ENCODE assay signal across 9 cellular contexts in genomic region chr17:27323538-27324212, GRCh38. TPM values are rescaled to one million over a fixed set of nuclear protein-coding genes. Genes with fewer than 3 reads are reported as not detected.
DNase-seq lines count a peak whose midpoint lies in the region; ATAC-seq and TF ChIP-seq lines count a peak whose summit lies in the region.
"Had no signal": no experiment of that assay in that cellular context is flagged by ENCODE, and none has a peak within 500 bp of the region (broad histone marks: within the 10 kb centered on the region; RNA-seq: fewer than 3 reads in every experiment).

No MANE protein-coding gene starts in this region.

- TF ChIP-seq CTCF in Caco-2 (IDR thresholded peaks at IDR 0.05; ENCODE audit: insufficient read depth in 1 of 2, low read depth in 1 of 2, low read length in 1 of 2, severe bottlenecking in 1 of 2, unreplicated experiment in 1 of 2) (no peak), nephron (IDR thresholded peaks at IDR 0.05; ENCODE audit: unreplicated experiment in 3 of 3) (no peak)

- CTCF ChIA-PET in Caco-2 (lab: Charles Lee): interaction anchor here (0.6 to 1.5 kb wide), 4 partner anchors 9 to 87 kb away, joined by 3 to 6 read pairs (median 3); partner anchors contain the start of gene WSB1

- intact Hi-C loops in Caco-2 (cut with micrococcal nuclease; ENCODE audit: unreplicated experiment): loop anchor here (1.0 kb wide), 1 partner anchor 9 kb away; no protein-coding TSS in a partner anchor

- peak; percentile 40 to 71 for DNase-seq in Caco-2
- peak; percentile 3 for DNase-seq in NCI-H2227 treated with DMSO at 0.1 percent for 48 hours (lab: John Stamatoyannopoulos, UW)
- no peak for DNase-seq in epithelial cell of prostate (ENCODE audit: low read depth, low spot score)
- no peak for DNase-seq in activated gamma-delta T cell (lab: John Stamatoyannopoulos, UW)
- no peak for DNase-seq in stimulated activated naive CD8-positive, alpha-beta T cell treated with anti-CD3 and anti-CD28 coated beads, Interleukin-15, Interleukin-2, amounts not matched to agents 100 U/mL and 50 U/mL, for 24 hours
- no peak for DNase-seq in stimulated activated CD4-positive, alpha-beta T cell treated with anti-CD3 and anti-CD28 coated beads, Interleukin-1b, Interleukin-23, amount 100 ng/mL, for 48 hours

- H3K36me3 Mint-ChIP-seq in Caco-2 (ENCODE audit: insufficient read depth, unreplicated experiment) (peaks cover 11% of the 10 kb centered on the region), nephron (ENCODE audit: low read depth) (peaks cover 16% of the 10 kb centered on the region)
- H3K36me3 Mint-ChIP-seq: memory B cell had no signal

- H3K27me3 ChIP-seq in Caco-2 (replicated peaks; ENCODE audit: control insufficient read depth, insufficient read depth, low read length): no peaks in the 10 kb centered on the region

- H3K4me3 Mint-ChIP-seq in Caco-2 (ENCODE audit: unreplicated experiment) (no peak overlapping the region), nephron (no peak overlapping the region)
- H3K4me3 Mint-ChIP-seq: memory B cell had no signal

- no peaks in the 10 kb centered on the region for H3K36me3 ChIP-seq in Caco-2 (ENCODE audit: control insufficient read depth, insufficient read depth, low read length)

- H3K27me3 Mint-ChIP-seq in Caco-2 (ENCODE audit: insufficient read depth, unreplicated experiment): no peaks in the 10 kb centered on the region
- no peaks in the 10 kb centered on the region for H3K27me3 Mint-ChIP-seq in nephron (ENCODE audit: low read depth)

- H3K9me3 Mint-ChIP-seq in Caco-2 (ENCODE audit: unreplicated experiment) (no peaks in the 10 kb centered on the region), nephron (no peaks in the 10 kb centered on the region)
- H3K9me3 Mint-ChIP-seq: memory B cell had no signal

- no peaks in the 10 kb centered on the region for H3K4me1 ChIP-seq in Caco-2

- BruUV-seq in Caco-2 (replicated peaks; lab: Mats Ljungman, UMichigan): no TSS peak

- H3K9me3 ChIP-seq in Caco-2: no peaks in the 10 kb centered on the region

- H3K27ac Mint-ChIP-seq in Caco-2 (ENCODE audit: unreplicated experiment) (no peak overlapping the region), nephron (peak overlapping the region; percentile 13 to 56 (median 34))
- H3K27ac Mint-ChIP-seq: memory B cell had no signal

- POLR2A ChIA-PET in Caco-2 (lab: Charles Lee): no interaction called here

- ATAC-seq in HG03565 (IDR thresholded peaks at IDR 0.05; ENCODE audit: unreplicated experiment): no peak
- no peak for ATAC-seq in stimulated activated naive CD8-positive, alpha-beta T cell treated with anti-CD3 and anti-CD28 coated beads, Interleukin-15, Interleukin-2, amounts not matched to agents 100 U/mL and 50 U/mL, for 24 hours

- peak overlapping the region; percentile 43 for H3K27ac ChIP-seq in epithelial cell of prostate

- H3K4me3 ChIP-seq in Caco-2 (ENCODE audit: low read depth, low read length): no peak overlapping the region

- H3K4me1 Mint-ChIP-seq in Caco-2 (ENCODE audit: low read depth, unreplicated experiment) (peaks cover 14% of the 10 kb centered on the region), nephron (peaks cover 52% of the 10 kb centered on the region)

RNA-seq across cellular contexts. Expression of gene WSB1, which starts 29.8 kb away (rescaled TPM):
- total RNA-seq in Caco-2 (2022): 149 and 157 TPM in 2 replicates

Comparison
In these comparisons a context has a peak if more than half of its experiments do, and no peak if none do; other contexts are left out.
1. DNase-seq: peak in Caco-2 (2 of 2) and NCI-H2227 treated with DMSO at 0.1 percent for 48 hours (single experiment); none in epithelial cell of prostate (single experiment), activated gamma-delta T cell (single experiment), stimulated activated naive CD8-positive, alpha-beta T cell treated with anti-CD3 and anti-CD28 coated beads, Interleukin-15, Interleukin-2, amounts not matched to agents 100 U/mL and 50 U/mL, for 24 hours (single experiment) and stimulated activated CD4-positive, alpha-beta T cell treated with anti-CD3 and anti-CD28 coated beads, Interleukin-1b, Interleukin-23, amount 100 ng/mL, for 48 hours (single experiment).